Comparison of ENCODE assay signal across 8 cellular contexts in genomic region chr11:27722117-27722844, GRCh38. TPM values are rescaled to one million over a fixed set of nuclear protein-coding genes. Genes with fewer than 3 reads are reported as not detected.
DNase-seq lines count a peak whose midpoint lies in the region; ATAC-seq and TF ChIP-seq lines count a peak whose summit lies in the region.

No MANE protein-coding gene starts in this region.

- H3K4me2 ChIP-seq in Karpas-422 (ENCODE audit: low read depth, low read length, poor library complexity, severe bottlenecking): no peak overlapping the region

- no peaks in the 10 kb centered on the region for H4K20me1 ChIP-seq in Karpas-422 (ENCODE audit: insufficient read depth, low read depth, low read length)

- H3K4me3 ChIP-seq in brain microvascular endothelial cell (ENCODE audit: low read depth, low read length) (peak overlapping the region; percentile 61), mesodermal cell (ENCODE audit: extremely low read depth, insufficient read depth, low read length, poor library complexity, severe bottlenecking) (peak overlapping the region; percentile 52), Karpas-422 (ENCODE audit: low read length) (no peak overlapping the region)

- no peak overlapping the region for H3K27ac ChIP-seq in brain microvascular endothelial cell
- no peak overlapping the region for H3K27ac ChIP-seq in mesodermal cell (ENCODE audit: low read depth, low read length, severe bottlenecking)
- no peak overlapping the region for H3K27ac ChIP-seq in Karpas-422 (ENCODE audit: low read length)

- no peak overlapping the region for H2AFZ ChIP-seq in Karpas-422 (ENCODE audit: low read length)

- peak; percentile 39 for ATAC-seq in HG02870 (IDR thresholded peaks at IDR 0.05; ENCODE audit: unreplicated experiment)
- ATAC-seq in GM18517 (IDR thresholded peaks at IDR 0.05; ENCODE audit: unreplicated experiment): no peak
- ATAC-seq in GM19023 (IDR thresholded peaks at IDR 0.05; ENCODE audit: unreplicated experiment): no peak

- in situ Hi-C loops in brain microvascular endothelial cell (cut with HindIII; ENCODE audit: low pct_ligation_motif_present, low sequenced_read_pairs): loop anchor here (25.0 kb wide), 1 partner anchor 190 kb away; no protein-coding TSS in a partner anchor

- H3K9me3 ChIP-seq in ES-I3 (ENCODE audit: control insufficient read depth, insufficient read depth, low read length) (no peaks in the 10 kb centered on the region), mesodermal cell (ENCODE audit: control insufficient read depth, low read length) (no peaks in the 10 kb centered on the region), Karpas-422 (ENCODE audit: low read length) (no peaks in the 10 kb centered on the region)

- no peak for TF ChIP-seq CTCF in brain microvascular endothelial cell (IDR thresholded peaks at IDR 0.05; ENCODE audit: low read depth, low read length, missing control alignments)

- WGBS in mesodermal cell (ENCODE audit: insufficient coverage in 2 of 2), 2 experiments: 0% methylated on average over 25 to 28 of the region's 52 CpGs

- H3K27me3 ChIP-seq in brain microvascular endothelial cell (replicated peaks): no peaks in the 10 kb centered on the region
- no peaks in the 10 kb centered on the region for H3K27me3 ChIP-seq in Karpas-422 (ENCODE audit: low read length)

- no peak for TF ChIP-seq POLR2A in erythroblast (IDR thresholded peaks at IDR 0.05; ENCODE audit: low read length)

- peak overlapping the region; percentile 63 for H3K9ac ChIP-seq in ES-I3 (ENCODE audit: low read depth, low read length)
- H3K9ac ChIP-seq in Karpas-422 (ENCODE audit: low read length): no peak overlapping the region

- no peaks in the 10 kb centered on the region for H3K9me2 ChIP-seq in Karpas-422 (replicated peaks; ENCODE audit: insufficient read depth, low read length)

- H3K79me2 ChIP-seq in Karpas-422 (ENCODE audit: low read length): no peaks in the 10 kb centered on the region

- H3K36me3 ChIP-seq in ES-I3 (ENCODE audit: insufficient read depth, low read length): no peaks in the 10 kb centered on the region
- no peaks in the 10 kb centered on the region for H3K36me3 ChIP-seq in brain microvascular endothelial cell (replicated peaks)
- no peaks in the 10 kb centered on the region for H3K36me3 ChIP-seq in mesodermal cell (ENCODE audit: control insufficient read depth, insufficient read depth, low read length)
- no peaks in the 10 kb centered on the region for H3K36me3 ChIP-seq in Karpas-422 (ENCODE audit: insufficient read depth, low read length)

- peaks cover 8% of the 10 kb centered on the region for H3K4me1 ChIP-seq in ES-I3 (ENCODE audit: insufficient read depth, low read length)
- H3K4me1 ChIP-seq in mesodermal cell (ENCODE audit: control insufficient read depth, insufficient read depth, low read length, poor library complexity, severe bottlenecking): peaks cover 10% of the 10 kb centered on the region
- no peaks in the 10 kb centered on the region for H3K4me1 ChIP-seq in Karpas-422 (ENCODE audit: low read length)

- DNase-seq in brain microvascular endothelial cell (peak; percentile 45), erythroblast (lab: John Stamatoyannopoulos, UW) (no peak), Karpas-422 (no peak)

RNA-seq across cellular contexts. Expression of gene BDNF, which starts 22.0 kb away (rescaled TPM):
- 1.7 TPM for polyA plus RNA-seq in mesodermal cell (2013, experiment 1 of 2)
- 1.4 TPM for polyA plus RNA-seq in mesodermal cell (2013, experiment 2 of 2)
- total RNA-seq in Karpas-422 (2014; rRNA removed; shearing (Covaris generic); ENCODE audit: low replicate concordance): 0.04 TPM in 1 of 2 replicates, not detected in the other
